ENCODE assay signal across 7 cellular contexts in genomic region chr7:101490439-101490838, GRCh38.
DNase-seq lines count a peak whose midpoint lies in the region; ATAC-seq, FAIRE-seq and TF ChIP-seq lines count a peak whose summit lies in the region.
"Not testable (repeated sequence)": the region's sequence is repeated elsewhere in the genome, so short reads cannot be mapped to it uniquely, and the experiment has no call there.

No MANE protein-coding gene starts in this region.

- H3K9ac ChIP-seq in K562 (ENCODE audit: insufficient read depth in 1 of 2, low read depth in 2 of 2, low read length in 2 of 2); endodermal cell (ENCODE audit: extremely low read depth, low read length, poor library complexity, severe bottlenecking); trophoblast cell (ENCODE audit: low read length): not testable (repeated sequence)

- H3K9me3 Mint-ChIP-seq in endodermal cell, result not testable (repeated sequence)

- TF ChIP-seq CTCF in C4-2B (conservative IDR thresholded peaks at IDR 0.05); HEK293 (tag by site-specific recombination; IDR thresholded peaks at IDR 0.05); Panc1 (IDR thresholded peaks at IDR 0.05); VCaP (conservative IDR thresholded peaks at IDR 0.05); K562 (IDR thresholded peaks at IDR 0.05 in 2 of 3, conservative IDR thresholded peaks at IDR 0.05 in 1 of 3; ENCODE audit: insufficient read depth in 2 of 3, low read depth in 1 of 3, low read length in 3 of 3); endodermal cell (conservative IDR thresholded peaks at IDR 0.05): not testable (repeated sequence)

- H3K9me1 ChIP-seq in K562 (ENCODE audit: control insufficient read depth, insufficient read depth, low read length), result not testable (repeated sequence)

- H2AK5ac ChIP-seq in trophoblast cell (ENCODE audit: low read length), result not testable (repeated sequence)

- not testable (repeated sequence) for H3K27ac Mint-ChIP-seq in endodermal cell

- not testable (repeated sequence) for H3K27me3 Mint-ChIP-seq in endodermal cell (ENCODE audit: insufficient read depth)

- not testable (repeated sequence) for TF ChIP-seq RAD21 in K562 (CRISPR knock-in tag; conservative IDR thresholded peaks at IDR 0.05 in 1 of 2, IDR thresholded peaks at IDR 0.05 in 1 of 2)

- not testable (repeated sequence) for H2BK5ac ChIP-seq in trophoblast cell (ENCODE audit: low read depth, low read length, poor library complexity)

- H3K79me1 ChIP-seq in trophoblast cell (ENCODE audit: low read length), result peaks cover 37% of the 10 kb centered on the region

- CTCF ChIA-PET in HEK293 (lab: Yijun Ruan, JAX), result interaction anchor here (0.7 to 0.8 kb wide), 2 partner anchors 11 to 903 kb away, joined by 3 read pairs; no protein-coding TSS in a partner anchor
- CTCF ChIA-PET in Panc1 (lab: Charles Lee); K562 (lab: Yijun Ruan, JAX; ENCODE audit: low intra/inter-chr PET ratio): not testable (repeated sequence)

- not testable (repeated sequence) for ATAC-seq in Panc1, K562

- intact Hi-C loops in Panc1 (cut with micrococcal nuclease; ENCODE audit: unreplicated experiment); K562 (cut with micrococcal nuclease): not testable (repeated sequence)

- H3K4me1 ChIP-seq in HEK293 (ENCODE audit: control insufficient read depth, insufficient read depth, low read length), result peaks cover 12% of the 10 kb centered on the region
- peaks cover 42% of the 10 kb centered on the region for H3K4me1 ChIP-seq in Panc1 (ENCODE audit: control insufficient read depth, insufficient read depth, low read length)
- H3K4me1 ChIP-seq in K562 (replicated peaks in 1 of 2; ENCODE audit: control insufficient read depth in 2 of 2, insufficient read depth in 2 of 2, low read length in 2 of 2); endodermal cell (ENCODE audit: control insufficient read depth, insufficient read depth, low read length): not testable (repeated sequence)
- peaks cover 23 to 39% of the 10 kb centered on the region in 2 experiments for H3K4me1 ChIP-seq in trophoblast cell (ENCODE audit: control insufficient read depth in 1 of 2, insufficient read depth in 2 of 2, low read length in 2 of 2)

- not testable (repeated sequence) for H3K4me3 ChIP-seq in HEK293 (ENCODE audit: low read depth, low read length); Panc1 (ENCODE audit: low read depth in 2 of 2, low read length in 2 of 2); K562; endodermal cell (ENCODE audit: low read length); trophoblast cell (ENCODE audit: low read depth, low read length)

- not testable (repeated sequence) for H3K23ac ChIP-seq in trophoblast cell (ENCODE audit: low read length)

- not testable (repeated sequence) for H3K79me2 ChIP-seq in K562 (ENCODE audit: control insufficient read depth, insufficient read depth, low read length)
- peaks cover 10% of the 10 kb centered on the region for H3K79me2 ChIP-seq in trophoblast cell (ENCODE audit: control insufficient read depth, insufficient read depth, low read length, poor library complexity)

- peaks cover 16% of the 10 kb centered on the region for H3K4me1 Mint-ChIP-seq in endodermal cell

- not testable (repeated sequence) for BruUV-seq in Panc1 (replicated peaks; lab: Mats Ljungman, UMichigan); K562 (replicated peaks; lab: Mats Ljungman, UMichigan)

- H2BK12ac ChIP-seq in trophoblast cell (ENCODE audit: low read length), result peak overlapping the region; percentile 69

- not testable (repeated sequence) for H2BK120ac ChIP-seq in trophoblast cell (ENCODE audit: insufficient read depth, low read length, poor library complexity)

- not testable (repeated sequence) for H3K27me3 ChIP-seq in Panc1 (ENCODE audit: control insufficient read depth, insufficient read depth, low read length); endodermal cell (ENCODE audit: control insufficient read depth, insufficient read depth, low read length, poor library complexity, severe bottlenecking); trophoblast cell (ENCODE audit: insufficient read depth, low read length)
- H3K27me3 ChIP-seq in K562 (ENCODE audit: control insufficient read depth in 2 of 2, insufficient read depth in 2 of 2, low read length in 2 of 2), result peaks cover 36 to 63% of the 10 kb centered on the region in 2 experiments; a peak in 4 of 5 replicates

- H3K27ac ChIP-seq in C4-2B (peak overlapping the region; percentile 12; the same call in 1 of the 2 replicates), Panc1 (ENCODE audit: low read length) (peak overlapping the region; percentile 52; the same call in 1 of the 2 replicates), VCaP (peak overlapping the region; percentile 98)
- not testable (repeated sequence) for H3K27ac ChIP-seq in HEK293 (ENCODE audit: extremely low read depth, low read depth, low read length); K562 (ENCODE audit: extremely low read depth, low read depth, low read length); endodermal cell (ENCODE audit: low read depth, low read length); trophoblast cell (ENCODE audit: low read depth, low read length)

- peak overlapping the region; percentile 43 for H4K91ac ChIP-seq in trophoblast cell (ENCODE audit: low read depth, low read length)

- 6% methylated on average over 9 of the region's 9 CpGs for WGBS in K562 (ENCODE audit: insufficient coverage, low coverage, missing lambda C conversion rate)
- WGBS in endodermal cell (ENCODE audit: insufficient coverage in 1 of 2, insufficient read length in 1 of 2), 2 experiments, result 90% methylated on average over 7 to 9 of the region's 9 CpGs
- no CpG with 5 or more reads among the region's 9 CpGs for WGBS in trophoblast cell (ENCODE audit: extremely low coverage, insufficient coverage, insufficient read length)

- not testable (repeated sequence) for H4K8ac ChIP-seq in trophoblast cell (ENCODE audit: low read depth, low read length)

- not testable (repeated sequence) for H2AFZ ChIP-seq in K562 (ENCODE audit: low read depth, low read length); trophoblast cell (ENCODE audit: insufficient read depth, low read length, poor library complexity)

- not testable (repeated sequence) for H3K4me2 ChIP-seq in K562 (ENCODE audit: insufficient read depth, low read length); trophoblast cell (ENCODE audit: low read length)

- peak overlapping the region; percentile 27 for H3K4ac ChIP-seq in trophoblast cell (ENCODE audit: low read depth, low read length)

- not testable (repeated sequence) for TF ChIP-seq POLR2A in K562 (conservative IDR thresholded peaks at IDR 0.05)

- in situ Hi-C loops in Panc1 (cut with HindIII; ENCODE audit: low pct_unique_long_range_greater_than_20kb, low sequenced_read_pairs); K562 (cut with MboI): not testable (repeated sequence)

- POLR2A ChIA-PET in HEK293 (lab: Yijun Ruan, JAX); Panc1 (lab: Charles Lee): not testable (repeated sequence)
- POLR2A ChIA-PET in K562 (lab: Yijun Ruan, JAX), result interaction anchor here (0.6 kb wide), 1 partner anchor 36 kb away, joined by 4 read pairs; no protein-coding TSS in a partner anchor

- not testable (repeated sequence) for TF ChIP-seq EP300 in K562 (IDR thresholded peaks at IDR 0.05; ENCODE audit: low read length)

- FAIRE-seq in K562 (lab: Jason Lieb, UNC), result not testable (repeated sequence)

- not testable (repeated sequence) for H3K9me3 ChIP-seq in HEK293 (ENCODE audit: control insufficient read depth, insufficient read depth, low read depth, low read length); Panc1 (ENCODE audit: control insufficient read depth, insufficient read depth, low read depth, low read length); K562 (replicated peaks; ENCODE audit: control insufficient read depth, insufficient read depth, low read depth, low read length); endodermal cell (ENCODE audit: control insufficient read depth, low read length); trophoblast cell (ENCODE audit: insufficient read depth, low read depth, low read length)

- DNase-seq in Panc1 (ENCODE audit: low read depth, low spot score); K562 (ENCODE audit: extremely low read depth in 1 of 4, low spot score in 3 of 4); trophoblast cell: not testable (repeated sequence)
- peak; percentile 34 for DNase-seq in endodermal cell

- H3K18ac ChIP-seq in trophoblast cell (ENCODE audit: low read length), result not testable (repeated sequence)

- not testable (repeated sequence) for H3K14ac ChIP-seq in trophoblast cell (ENCODE audit: low read length)

- H4K20me1 ChIP-seq in K562 (replicated peaks; ENCODE audit: control insufficient read depth, insufficient read depth, low read length), result 0 out of 2 replicates have a peak, but pooled peaks cover 12% of the 10 kb centered on the region

- H3K4me3 Mint-ChIP-seq in endodermal cell, result not testable (repeated sequence)

- H4K12ac ChIP-seq in trophoblast cell (ENCODE audit: low read depth, low read length), result not testable (repeated sequence)

- not testable (repeated sequence) for H3K36me3 Mint-ChIP-seq in endodermal cell (ENCODE audit: low read depth)

- H3K36me3 ChIP-seq in HEK293 (ENCODE audit: control insufficient read depth in 2 of 2, insufficient read depth in 1 of 2, low read length in 2 of 2); Panc1 (ENCODE audit: control insufficient read depth, insufficient read depth, low read length); K562 (ENCODE audit: control insufficient read depth, insufficient read depth, low read length); endodermal cell (ENCODE audit: control insufficient read depth, insufficient read depth, low read length); trophoblast cell (ENCODE audit: control insufficient read depth in 1 of 2, insufficient read depth in 2 of 2, low read length in 2 of 2): not testable (repeated sequence)

TF ChIP-seq in HEK293, 187 proteins besides CTCF, POLR2A, EP300 and RAD21:
- 0 out of 2 replicates have a peak, but pooled peaks have one; percentile 51 for TF ChIP-seq ZNF121 (tag by site-specific recombination; IDR thresholded peaks at IDR 0.05)
TF ChIP-seq in HEK293: peak in this region for 1; not testable (repeated sequence) for 186.

TF ChIP-seq in K562, 482 proteins besides CTCF, POLR2A, EP300 and RAD21:
- TF ChIP-seq ADNP (tag; IDR thresholded peaks at IDR 0.05), result 0 out of 2 replicates have a peak, but pooled peaks have one; percentile 19
TF ChIP-seq in K562: peak in this region for 1; not testable (repeated sequence) for 481.
